In genomic region chr13:47004022-47004421, GRCh38 we compare ENCODE assay signal across 21 cellular contexts.
DNase-seq lines count a peak whose midpoint lies in the region; ATAC-seq, FAIRE-seq and TF ChIP-seq lines count a peak whose summit lies in the region.
"Had no signal": no experiment of that assay in that cellular context is flagged by ENCODE, and none has a peak within 500 bp of the region (broad histone marks: within the 10 kb centered on the region; RNA-seq: fewer than 3 reads in every experiment).

No MANE protein-coding gene starts in this region.

- H3K4me1 ChIP-seq in astrocyte (ENCODE audit: insufficient read depth, low read length) (no peaks in the 10 kb centered on the region), hepatocyte (ENCODE audit: insufficient read depth) (no peaks in the 10 kb centered on the region), Karpas-422 (ENCODE audit: low read length) (no peaks in the 10 kb centered on the region)
- H3K4me1 ChIP-seq: gastroesophageal sphincter, suprapubic skin, uterus had no signal

- H3K9me2 ChIP-seq in hepatocyte (replicated peaks; ENCODE audit: insufficient read depth): no peaks in the 10 kb centered on the region
- no peaks in the 10 kb centered on the region for H3K9me2 ChIP-seq in Karpas-422 (replicated peaks; ENCODE audit: insufficient read depth, low read length)

- DNase-seq in AG04450 (ENCODE audit: low read depth, low spot score): no peak
- peak; percentile 36 for DNase-seq in LHCN-M2 (ENCODE audit: low read depth)
- DNase-seq in astrocyte (ENCODE audit: low read depth): peak; percentile 54
- peak; percentile 12 for DNase-seq in hepatocyte (ENCODE audit: low spot score)
- no peak for DNase-seq in Karpas-422
- DNase-seq in NCI-H2107 treated with DMSO at 0.1 percent for 48 hours (lab: John Stamatoyannopoulos, UW; ENCODE audit: unreplicated experiment): no peak
- DNase-seq: ACHN; activated naive CD4-positive, alpha-beta T cell treated with Interleukin-2 at 50 U/mL for 16 hours; anterior cingulate cortex; CD4-positive, alpha-beta T cell; DMS53; KG1; NCI-H526 treated with DMSO at 0.1 percent for 48 hours; SHP77; stimulated activated CD8-positive, alpha-beta memory T cell treated with anti-CD3 and anti-CD28 coated beads, Interleukin-4, amount 100 ng/mL, for 48 hours; uterus had no signal

- no peak overlapping the region for H3K4me3 Mint-ChIP-seq in astrocyte (ENCODE audit: unreplicated experiment)
- H3K4me3 Mint-ChIP-seq: CD4-positive, alpha-beta T cell had no signal

- H3K9me3 Mint-ChIP-seq in astrocyte (ENCODE audit: unreplicated experiment): no peaks in the 10 kb centered on the region
- H3K9me3 Mint-ChIP-seq: CD4-positive, alpha-beta T cell had no signal

- H3K4me1 Mint-ChIP-seq in astrocyte (ENCODE audit: low read depth, unreplicated experiment): peaks cover 10% of the 10 kb centered on the region

- H3K9me3 ChIP-seq in AG04450 (ENCODE audit: control insufficient read depth, insufficient read depth, low read length) (no peaks in the 10 kb centered on the region), astrocyte (ENCODE audit: insufficient read depth, low read depth, low read length) (no peaks in the 10 kb centered on the region), hepatocyte (ENCODE audit: low read depth) (no peaks in the 10 kb centered on the region), Karpas-422 (ENCODE audit: low read length) (no peaks in the 10 kb centered on the region)
- H3K9me3 ChIP-seq: gastroesophageal sphincter, suprapubic skin, uterus had no signal

- H3K27me3 ChIP-seq in AG04450 (ENCODE audit: control insufficient read depth, insufficient read depth, low read length): no peaks in the 10 kb centered on the region
- no peaks in the 10 kb centered on the region for H3K27me3 ChIP-seq in astrocyte (ENCODE audit: insufficient read depth, low read length)
- no peaks in the 10 kb centered on the region for H3K27me3 ChIP-seq in hepatocyte
- no peaks in the 10 kb centered on the region for H3K27me3 ChIP-seq in Karpas-422 (ENCODE audit: low read length)
- H3K27me3 ChIP-seq: gastroesophageal sphincter, suprapubic skin, uterus had no signal

- no peak overlapping the region for H3K9ac ChIP-seq in astrocyte (ENCODE audit: low read length)
- no peak overlapping the region for H3K9ac ChIP-seq in Karpas-422 (ENCODE audit: low read length)

- H3K27ac Mint-ChIP-seq in astrocyte (ENCODE audit: unreplicated experiment): no peak overlapping the region
- H3K27ac Mint-ChIP-seq: CD4-positive, alpha-beta T cell had no signal

- FAIRE-seq in astrocyte (lab: Jason Lieb, UNC): no peak
- FAIRE-seq: endothelial cell of umbilical vein had no signal

- H3K79me2 ChIP-seq in astrocyte (ENCODE audit: insufficient read depth, low read length): no peaks in the 10 kb centered on the region
- no peaks in the 10 kb centered on the region for H3K79me2 ChIP-seq in hepatocyte
- no peaks in the 10 kb centered on the region for H3K79me2 ChIP-seq in Karpas-422 (ENCODE audit: low read length)

- no peak overlapping the region for H3K27ac ChIP-seq in AG04450 (ENCODE audit: low read depth, low read length)
- no peak overlapping the region for H3K27ac ChIP-seq in astrocyte (ENCODE audit: low read depth, low read length)
- H3K27ac ChIP-seq in hepatocyte: no peak overlapping the region
- H3K27ac ChIP-seq in Karpas-422 (ENCODE audit: low read length): no peak overlapping the region
- H3K27ac ChIP-seq: gastroesophageal sphincter, suprapubic skin, uterus had no signal

- H3K36me3 ChIP-seq in astrocyte (ENCODE audit: insufficient read depth, low read length): no peaks in the 10 kb centered on the region
- H3K36me3 ChIP-seq in hepatocyte (replicated peaks; ENCODE audit: insufficient read depth, low read depth): no peaks in the 10 kb centered on the region
- H3K36me3 ChIP-seq in Karpas-422 (ENCODE audit: insufficient read depth, low read length): no peaks in the 10 kb centered on the region
- H3K36me3 ChIP-seq: gastroesophageal sphincter, suprapubic skin, uterus had no signal

- CTCF ChIA-PET in AG04450 (lab: Charles Lee): interaction anchor here (1.0 to 1.7 kb wide), 3 partner anchors 9 to 30 kb away, joined by 3 to 4 read pairs (median 3); no protein-coding TSS in a partner anchor

- TF ChIP-seq CTCF in AG04450 (IDR thresholded peaks at IDR 0.05; ENCODE audit: low read depth, low read length) (peak; percentile 20; the same call in 1 of the 2 replicates), astrocyte (IDR thresholded peaks at IDR 0.05; ENCODE audit: insufficient read depth, low read depth, low read length) (no peak), hepatocyte (IDR thresholded peaks at IDR 0.05; ENCODE audit: poor library complexity) (peak; percentile 21)

- H3K36me3 Mint-ChIP-seq in astrocyte (ENCODE audit: low read depth, unreplicated experiment): no peaks in the 10 kb centered on the region

- POLR2A ChIA-PET in AG04450 (lab: Yijun Ruan, JAX): no interaction called here

- H2AFZ ChIP-seq in astrocyte (ENCODE audit: low read depth, low read length) (no peak overlapping the region), hepatocyte (no peak overlapping the region), Karpas-422 (ENCODE audit: low read length) (no peak overlapping the region)

- H4K20me1 ChIP-seq in astrocyte (ENCODE audit: insufficient read depth, low read length): no peaks in the 10 kb centered on the region
- H4K20me1 ChIP-seq in hepatocyte (ENCODE audit: insufficient read depth, poor library complexity, severe bottlenecking): no peaks in the 10 kb centered on the region
- H4K20me1 ChIP-seq in Karpas-422 (ENCODE audit: insufficient read depth, low read depth, low read length): no peaks in the 10 kb centered on the region

- no peak overlapping the region for H3K4me3 ChIP-seq in AG04450 (ENCODE audit: low read depth, low read length)
- no peak overlapping the region for H3K4me3 ChIP-seq in astrocyte (ENCODE audit: insufficient read depth, low read depth, low read length)
- H3K4me3 ChIP-seq in hepatocyte: no peak overlapping the region
- H3K4me3 ChIP-seq in Karpas-422 (ENCODE audit: low read length): no peak overlapping the region
- H3K4me3 ChIP-seq: gastroesophageal sphincter, suprapubic skin, uterus had no signal

- H3K4me2 ChIP-seq in astrocyte (ENCODE audit: low read length): no peak overlapping the region
- no peak overlapping the region for H3K4me2 ChIP-seq in hepatocyte
- no peak overlapping the region for H3K4me2 ChIP-seq in Karpas-422 (ENCODE audit: low read depth, low read length, poor library complexity, severe bottlenecking)

- no peaks in the 10 kb centered on the region for H3K27me3 Mint-ChIP-seq in astrocyte (ENCODE audit: low read depth, unreplicated experiment)

- no peak for ATAC-seq in esophagus mucosa
- no peak for ATAC-seq in HG02884 (IDR thresholded peaks at IDR 0.05; ENCODE audit: unreplicated experiment)
- ATAC-seq: gastroesophageal sphincter had no signal

- 45% methylated on average over 2 of the region's 2 CpGs for WGBS in hepatocyte (ENCODE audit: low lambda C conversion rate, missing lambda C conversion rate)

Comparison
In these comparisons a context has a peak if more than half of its experiments do, and no peak if none do; other contexts are left out.
1. DNase-seq: peak in LHCN-M2 (single experiment), astrocyte (single experiment) and hepatocyte (single experiment); none in AG04450 (single experiment), Karpas-422 (single experiment) and NCI-H2107 treated with DMSO at 0.1 percent for 48 hours (single experiment).